Comparison of ENCODE assay signal across 1 cellular context in the genomic region with DNA sequence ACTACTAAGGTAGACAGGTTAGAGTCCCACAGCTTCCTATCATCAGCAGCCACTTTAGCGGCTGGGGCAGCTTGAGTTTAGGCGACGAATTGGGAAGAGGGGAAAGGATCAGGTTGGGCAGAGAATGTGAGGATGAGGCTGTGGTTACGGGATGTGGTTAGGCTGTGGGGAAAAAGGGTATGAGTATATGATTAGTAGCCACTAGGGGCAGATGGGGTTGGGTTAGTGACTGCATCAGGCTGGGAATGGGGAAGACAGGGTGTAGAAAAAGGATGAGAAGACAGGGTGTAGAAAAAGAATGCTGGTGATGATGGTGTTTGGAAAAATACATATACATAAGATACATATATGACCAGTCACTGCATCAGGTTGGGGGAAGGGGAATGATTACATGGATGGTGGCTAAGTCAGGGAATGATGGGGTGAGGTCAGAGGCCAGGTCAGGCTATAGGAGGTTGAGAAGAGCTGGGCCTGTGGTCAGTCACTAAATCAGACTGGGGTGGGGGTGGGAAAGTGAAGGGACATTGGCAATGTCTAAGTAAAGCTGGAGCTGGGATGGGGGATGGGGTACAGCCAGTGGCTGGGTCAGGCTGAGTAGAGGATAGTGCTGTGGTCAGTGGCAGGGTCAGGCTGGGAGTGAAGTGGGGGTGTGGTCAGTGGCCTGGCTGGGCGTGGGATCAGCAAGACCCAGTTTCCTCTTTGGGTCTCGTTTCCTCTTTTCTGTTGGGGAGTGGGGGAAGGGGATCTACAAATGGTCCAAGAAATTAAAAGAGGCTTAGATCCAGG.
TF ChIP-seq lines count a peak whose summit lies in the region.

No MANE protein-coding gene starts in this region.

TF ChIP-seq in GM12878, 131 proteins besides CTCF, POLR2A, EP300 and RAD21:
- TF ChIP-seq ZZZ3 (IDR thresholded peaks at IDR 0.05; ENCODE audit: control insufficient read depth, insufficient read length, low read depth) (no peak), IKZF2 (IDR thresholded peaks at IDR 0.05) (peak; percentile 95 to 97), POU2F2 (IDR thresholded peaks at IDR 0.05; ENCODE audit: borderline replicate concordance, low read depth, low read length) (0 out of 3 replicates have a peak, but pooled peaks have one; percentile 34), SIN3A (IDR thresholded peaks at IDR 0.05; ENCODE audit: low read depth, low read length) (0 out of 2 replicates have a peak, but pooled peaks have one; percentile 5), IKZF1 (conservative IDR thresholded peaks at IDR 0.05) (peak; percentile 81), SP1 (IDR thresholded peaks at IDR 0.05; ENCODE audit: low read depth, low read length) (peak; percentile 44), SUPT20H (IDR thresholded peaks at IDR 0.05; ENCODE audit: borderline replicate concordance, control insufficient read depth, low read depth, low read length) (no peak), BRCA1 (IDR thresholded peaks at IDR 0.05; ENCODE audit: low read depth, low read length) (no peak), RELB (IDR thresholded peaks at IDR 0.05; ENCODE audit: low read depth) (peak; percentile 81), ZNF622 (IDR thresholded peaks at IDR 0.05) (no peak), NRF1 (conservative IDR thresholded peaks at IDR 0.05; ENCODE audit: low read depth, low read length) (no peak), NR2F1 (conservative IDR thresholded peaks at IDR 0.05) (peak; percentile 78), SPI1 (IDR thresholded peaks at IDR 0.05; ENCODE audit: borderline replicate concordance, insufficient read depth, low read depth, low read length) (peak; percentile 92), RAD51 (IDR thresholded peaks at IDR 0.05) (no peak), SMARCA5 (IDR thresholded peaks at IDR 0.05) (peak; percentile 40), CHD2 (IDR thresholded peaks at IDR 0.05; ENCODE audit: borderline replicate concordance, low read depth, low read length) (0 out of 2 replicates have a peak, but pooled peaks have one; percentile 13), MTA2 (IDR thresholded peaks at IDR 0.05; ENCODE audit: low read depth) (peak; percentile 8; the same call in 1 of the 2 replicates), NBN (IDR thresholded peaks at IDR 0.05) (peak; percentile 93), CBFB (IDR thresholded peaks at IDR 0.05; ENCODE audit: low read depth) (peak; percentile 85; the same call in 1 of the 2 replicates), DPF2 (IDR thresholded peaks at IDR 0.05) (peak; percentile 39), EED (IDR thresholded peaks at IDR 0.05; ENCODE audit: low read depth) (peak; percentile 75), PAX5 (IDR thresholded peaks at IDR 0.05; ENCODE audit: borderline replicate concordance, low read depth, low read length) (peak; percentile 25; the same call in 1 of the 2 replicates), GATAD2B (conservative IDR thresholded peaks at IDR 0.05; ENCODE audit: low read depth) (peak; percentile 29; the same call in 1 of the 2 replicates), HDGF (IDR thresholded peaks at IDR 0.05) (peak; percentile 88), ATF7 (IDR thresholded peaks at IDR 0.05; ENCODE audit: low read depth) (0 out of 2 replicates have a peak, but pooled peaks have one; percentile 47), KLF5 (IDR thresholded peaks at IDR 0.05; ENCODE audit: partially characterized antibody) (no peak), IRF4 (IDR thresholded peaks at IDR 0.05; ENCODE audit: low read depth, low read length) (peak; percentile 56; the same call in 1 of the 2 replicates), ZNF24 (IDR thresholded peaks at IDR 0.05) (no peak), CBX3 (IDR thresholded peaks at IDR 0.05; ENCODE audit: borderline replicate concordance, low read depth) (no peak), BCL11A (IDR thresholded peaks at IDR 0.05; ENCODE audit: low read depth, low read length) (peak; percentile 38; the same call in 1 of the 2 replicates), MXI1 (IDR thresholded peaks at IDR 0.05; ENCODE audit: low read depth, low read length) (0 out of 2 replicates have a peak, but pooled peaks have one; percentile 2)
- TF ChIP-seq, protein P1, sequence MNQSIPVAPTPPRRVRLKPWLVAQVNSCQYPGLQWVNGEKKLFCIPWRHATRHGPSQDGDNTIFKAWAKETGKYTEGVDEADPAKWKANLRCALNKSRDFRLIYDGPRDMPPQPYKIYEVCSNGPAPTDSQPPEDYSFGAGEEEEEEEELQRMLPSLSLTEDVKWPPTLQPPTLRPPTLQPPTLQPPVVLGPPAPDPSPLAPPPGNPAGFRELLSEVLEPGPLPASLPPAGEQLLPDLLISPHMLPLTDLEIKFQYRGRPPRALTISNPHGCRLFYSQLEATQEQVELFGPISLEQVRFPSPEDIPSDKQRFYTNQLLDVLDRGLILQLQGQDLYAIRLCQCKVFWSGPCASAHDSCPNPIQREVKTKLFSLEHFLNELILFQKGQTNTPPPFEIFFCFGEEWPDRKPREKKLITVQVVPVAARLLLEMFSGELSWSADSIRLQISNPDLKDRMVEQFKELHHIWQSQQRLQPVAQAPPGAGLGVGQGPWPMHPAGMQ (IDR thresholded peaks at IDR 0.05; ENCODE audit: borderline replicate concordance) = no peak
- TF ChIP-seq, protein P2, sequence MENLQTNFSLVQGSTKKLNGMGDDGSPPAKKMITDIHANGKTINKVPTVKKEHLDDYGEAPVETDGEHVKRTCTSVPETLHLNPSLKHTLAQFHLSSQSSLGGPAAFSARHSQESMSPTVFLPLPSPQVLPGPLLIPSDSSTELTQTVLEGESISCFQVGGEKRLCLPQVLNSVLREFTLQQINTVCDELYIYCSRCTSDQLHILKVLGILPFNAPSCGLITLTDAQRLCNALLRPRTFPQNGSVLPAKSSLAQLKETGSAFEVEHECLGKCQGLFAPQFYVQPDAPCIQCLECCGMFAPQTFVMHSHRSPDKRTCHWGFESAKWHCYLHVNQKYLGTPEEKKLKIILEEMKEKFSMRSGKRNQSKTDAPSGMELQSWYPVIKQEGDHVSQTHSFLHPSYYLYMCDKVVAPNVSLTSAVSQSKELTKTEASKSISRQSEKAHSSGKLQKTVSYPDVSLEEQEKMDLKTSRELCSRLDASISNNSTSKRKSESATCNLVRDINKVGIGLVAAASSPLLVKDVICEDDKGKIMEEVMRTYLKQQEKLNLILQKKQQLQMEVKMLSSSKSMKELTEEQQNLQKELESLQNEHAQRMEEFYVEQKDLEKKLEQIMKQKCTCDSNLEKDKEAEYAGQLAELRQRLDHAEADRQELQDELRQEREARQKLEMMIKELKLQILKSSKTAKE (IDR thresholded peaks at IDR 0.05; ENCODE audit: low read depth, poor library complexity, severe bottlenecking) = no peak
- TF ChIP-seq, protein P3, sequence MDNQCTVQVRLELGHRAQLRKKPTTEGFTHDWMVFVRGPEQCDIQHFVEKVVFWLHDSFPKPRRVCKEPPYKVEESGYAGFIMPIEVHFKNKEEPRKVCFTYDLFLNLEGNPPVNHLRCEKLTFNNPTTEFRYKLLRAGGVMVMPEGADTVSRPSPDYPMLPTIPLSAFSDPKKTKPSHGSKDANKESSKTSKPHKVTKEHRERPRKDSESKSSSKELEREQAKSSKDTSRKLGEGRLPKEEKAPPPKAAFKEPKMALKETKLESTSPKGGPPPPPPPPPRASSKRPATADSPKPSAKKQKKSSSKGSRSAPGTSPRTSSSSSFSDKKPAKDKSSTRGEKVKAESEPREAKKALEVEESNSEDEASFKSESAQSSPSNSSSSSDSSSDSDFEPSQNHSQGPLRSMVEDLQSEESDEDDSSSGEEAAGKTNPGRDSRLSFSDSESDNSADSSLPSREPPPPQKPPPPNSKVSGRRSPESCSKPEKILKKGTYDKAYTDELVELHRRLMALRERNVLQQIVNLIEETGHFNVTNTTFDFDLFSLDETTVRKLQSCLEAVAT (IDR thresholded peaks at IDR 0.05) = peak; percentile 97
